Comparison of ENCODE assay signal across 1 cellular context in genomic region chr15:78422571-78423340, GRCh38.
A peak's percentile ranks its signal among the peaks of the same experiment; 100 is the strongest.
TF ChIP-seq lines count a peak whose summit lies in the region.

No MANE protein-coding gene starts in this region.

TF ChIP-seq in HepG2, 621 proteins besides CTCF, POLR2A, EP300 and RAD21 (continued from another document and continues in another):
- TF ChIP-seq ATM (IDR thresholded peaks at IDR 0.05; ENCODE audit: borderline replicate concordance) (no peak), GABPB1 (CRISPR knock-in tag; IDR thresholded peaks at IDR 0.05) (no peak), IRX3 (CRISPR knock-in tag; IDR thresholded peaks at IDR 0.05; ENCODE audit: borderline replicate concordance, low read depth) (no peak), HOXD1 (CRISPR knock-in tag; IDR thresholded peaks at IDR 0.05) (no peak), SP5 (CRISPR knock-in tag; IDR thresholded peaks at IDR 0.05; ENCODE audit: borderline replicate concordance, low read depth) (no peak), SNRNP70 (IDR thresholded peaks at IDR 0.05; ENCODE audit: low read depth, low read length) (no peak), ZNF709 (CRISPR knock-in tag; IDR thresholded peaks at IDR 0.05) (no peak), PRDM15 (CRISPR knock-in tag; IDR thresholded peaks at IDR 0.05) (no peak), CCDC6 (CRISPR knock-in tag; IDR thresholded peaks at IDR 0.05) (no peak), FOXJ3 (CRISPR knock-in tag; IDR thresholded peaks at IDR 0.05; ENCODE audit: borderline replicate concordance) (no peak), TFAP4 (IDR thresholded peaks at IDR 0.05; ENCODE audit: borderline replicate concordance, low read depth) (no peak), ZNF605 (CRISPR knock-in tag; IDR thresholded peaks at IDR 0.05) (no peak), CCAR2 (optimal IDR thresholded peaks at IDR 0.05; ENCODE audit: low read depth, low read length) (no peak), ZNF670 (CRISPR knock-in tag; IDR thresholded peaks at IDR 0.05; ENCODE audit: borderline replicate concordance) (no peak), STAG1 (CRISPR knock-in tag; IDR thresholded peaks at IDR 0.05) (peak; percentile 72), ZNF292 (CRISPR knock-in tag; IDR thresholded peaks at IDR 0.05; ENCODE audit: borderline replicate concordance, low read depth) (no peak), ZNF652 (CRISPR knock-in tag; IDR thresholded peaks at IDR 0.05; ENCODE audit: borderline replicate concordance, low read depth) (no peak), FOSL1 (CRISPR knock-in tag; IDR thresholded peaks at IDR 0.05; ENCODE audit: borderline replicate concordance) (no peak), PCBP1 (IDR thresholded peaks at IDR 0.05; ENCODE audit: borderline replicate concordance, low read depth, low read length) (no peak), SAP130 (CRISPR knock-in tag; IDR thresholded peaks at IDR 0.05; ENCODE audit: low read depth) (peak; percentile 44; the same call in 1 of the 2 replicates), PAXIP1 (CRISPR knock-in tag; conservative IDR thresholded peaks at IDR 0.05) (peak; percentile 58), ZBTB3 (CRISPR knock-in tag; IDR thresholded peaks at IDR 0.05; ENCODE audit: borderline replicate concordance, low read depth) (no peak), ZNF251 (CRISPR knock-in tag; IDR thresholded peaks at IDR 0.05) (no peak), ISL2 (CRISPR knock-in tag; IDR thresholded peaks at IDR 0.05) (no peak), ZNF780A (CRISPR knock-in tag; IDR thresholded peaks at IDR 0.05) (no peak), SMC3 (IDR thresholded peaks at IDR 0.05; ENCODE audit: low read length) (peak; percentile 84), ELK4 (CRISPR knock-in tag; IDR thresholded peaks at IDR 0.05; ENCODE audit: borderline replicate concordance) (no peak), SOX6 (IDR thresholded peaks at IDR 0.05) (no peak), SOX6 (CRISPR knock-in tag; IDR thresholded peaks at IDR 0.05) (peak; percentile 98), NFE2L2 (IDR thresholded peaks at IDR 0.05; ENCODE audit: low read length) (no peak), ZNF121 (CRISPR knock-in tag; IDR thresholded peaks at IDR 0.05) (peak; percentile 83), CHD2 (IDR thresholded peaks at IDR 0.05; ENCODE audit: low read depth, low read length) (no peak), SUZ12 (IDR thresholded peaks at IDR 0.05; ENCODE audit: low read depth, low read length) (no peak), ATF7-NPFF (CRISPR knock-in tag; IDR thresholded peaks at IDR 0.05; ENCODE audit: low read depth) (no peak), PTBP1 (IDR thresholded peaks at IDR 0.05; ENCODE audit: low read depth, low read length, poor library complexity, severe bottlenecking) (no peak), AHDC1 (CRISPR knock-in tag; IDR thresholded peaks at IDR 0.05; ENCODE audit: borderline replicate concordance) (no peak), ELF1 (CRISPR knock-in tag; IDR thresholded peaks at IDR 0.05) (no peak), SOX13 (IDR thresholded peaks at IDR 0.05) (peak; percentile 91), SOX13 (CRISPR knock-in tag; conservative IDR thresholded peaks at IDR 0.05 in 1 of 2, IDR thresholded peaks at IDR 0.05 in 1 of 2) (peak in 1 of 2 experiments; percentile 98; a peak in 2 of 4 replicates), MED13 (CRISPR knock-in tag; IDR thresholded peaks at IDR 0.05) (no peak), ZNF788 (CRISPR knock-in tag; IDR thresholded peaks at IDR 0.05; ENCODE audit: borderline replicate concordance) (0 out of 2 replicates have a peak, but pooled peaks have one; percentile 27), ZNF468 (CRISPR knock-in tag; IDR thresholded peaks at IDR 0.05) (no peak), CC2D1A (CRISPR knock-in tag; IDR thresholded peaks at IDR 0.05) (no peak), TCF7L2 (IDR thresholded peaks at IDR 0.05; ENCODE audit: low read depth, low read length) (no peak), ASH2L (IDR thresholded peaks at IDR 0.05; ENCODE audit: insufficient read length, low read depth, low read length) (no peak), HCFC1 (IDR thresholded peaks at IDR 0.05; ENCODE audit: low read depth, low read length) (no peak), ARID5B (CRISPR knock-in tag; IDR thresholded peaks at IDR 0.05) (peak; percentile 71), BCL6 (CRISPR knock-in tag; IDR thresholded peaks at IDR 0.05) (0 out of 2 replicates have a peak, but pooled peaks have one; percentile 31), TAF15 (IDR thresholded peaks at IDR 0.05; ENCODE audit: low read depth, low read length, poor library complexity, severe bottlenecking) (no peak)
